ENCODE assay signal across 22 cellular contexts in genomic region chr6:101195581-101195980, GRCh38.
DNase-seq lines count a peak whose midpoint lies in the region; TF ChIP-seq lines count a peak whose summit lies in the region.
"Had no signal": no experiment of that assay in that cellular context is flagged by ENCODE, and none has a peak within 500 bp of the region (broad histone marks: within the 10 kb centered on the region; RNA-seq: fewer than 3 reads in every experiment).

No MANE protein-coding gene starts in this region.

- DNase-seq in COLO829 (ENCODE audit: low spot score) (peak; percentile 13), LHCN-M2 (ENCODE audit: low read depth) (peak; percentile 61), cardiac fibroblast (ENCODE audit: low read depth in 2 of 2) (peak; percentile 54 to 67), iris pigment epithelial cell (ENCODE audit: low read depth) (peak; percentile 41), T-helper 1 cell (no peak), dermis blood vessel endothelial cell (no peak), esophagus squamous epithelium (lab: John Stamatoyannopoulos, UW) (no peak)
- no peak for DNase-seq in activated CD4-positive, alpha-beta memory T cell treated with anti-CD3 and anti-CD28 coated beads, Interleukin-2, amount 10 ng/mL, durations not matched to agents 7 days and 5 days
- DNase-seq: activated CD8-positive, alpha-beta T cell treated with anti-CD3 and anti-CD28 coated beads for 36 hours; activated naive CD4-positive, alpha-beta T cell treated with anti-CD3 and anti-CD28 coated beads, Interleukin-2, amount 50 U/mL, for 16 hours; activated T-cell treated with anti-CD3 and anti-CD28 coated beads, Interleukin-2, amount 50 U/mL, for 48 hours; COR-L47; dorsolateral prefrontal cortex; natural killer cell; NCI-H146; Peyer's patch; stimulated activated CD4-positive, alpha-beta T cell treated with anti-CD3 and anti-CD28 coated beads, Interleukin-4, amount 100 ng/mL, for 4 hours had no signal

- no peak overlapping the region for H3K4me3 ChIP-seq in cardiac fibroblast (replicated peaks in 1 of 2; ENCODE audit: low read depth in 2 of 2, low read length in 2 of 2)
- H3K4me3 ChIP-seq in esophagus squamous epithelium: no peak overlapping the region
- H3K4me3 ChIP-seq: dorsolateral prefrontal cortex, hepatocyte, Peyer's patch, prostate gland, vagina had no signal

- H3K27ac ChIP-seq in esophagus squamous epithelium: no peak overlapping the region
- H3K27ac ChIP-seq: hepatocyte, Peyer's patch, prostate gland, vagina, VCaP had no signal

- no peaks in the 10 kb centered on the region for H3K9me3 Mint-ChIP-seq in activated CD4-positive, alpha-beta memory T cell treated with anti-CD3 and anti-CD28 coated beads, Interleukin-2, amount 10 ng/mL, durations not matched to agents 7 days and 5 days
- H3K9me3 Mint-ChIP-seq: activated CD8-positive, alpha-beta T cell treated with anti-CD3 and anti-CD28 coated beads for 36 hours; memory B cell had no signal

- no peak overlapping the region for H3K4me3 Mint-ChIP-seq in activated CD4-positive, alpha-beta memory T cell treated with anti-CD3 and anti-CD28 coated beads, Interleukin-2, amount 10 ng/mL, durations not matched to agents 7 days and 5 days
- H3K4me3 Mint-ChIP-seq: activated CD8-positive, alpha-beta T cell treated with anti-CD3 and anti-CD28 coated beads for 36 hours; memory B cell; natural killer cell had no signal

- TF ChIP-seq CTCF in cardiac fibroblast (IDR thresholded peaks at IDR 0.05; ENCODE audit: low read depth, low read length) (no peak), esophagus squamous epithelium (IDR thresholded peaks at IDR 0.05) (no peak)

- H3K36me3 ChIP-seq in esophagus squamous epithelium: no peaks in the 10 kb centered on the region
- H3K36me3 ChIP-seq: Peyer's patch, prostate gland, vagina had no signal

- intact Hi-C loops in esophagus squamous epithelium (cut with DNase I): no loop called here

- H3K4me1 ChIP-seq in esophagus squamous epithelium: no peaks in the 10 kb centered on the region
- H3K4me1 ChIP-seq: Peyer's patch, prostate gland, vagina had no signal

- H3K9me3 ChIP-seq in esophagus squamous epithelium: no peaks in the 10 kb centered on the region
- H3K9me3 ChIP-seq: Peyer's patch, prostate gland, vagina had no signal

- POLR2A ChIA-PET in activated CD4-positive, alpha-beta memory T cell treated with anti-CD3 and anti-CD28 coated beads, Interleukin-2, amount 10 ng/mL, durations not matched to agents 7 days and 5 days (lab: Charles Lee): no interaction called here

- H3K4me1 Mint-ChIP-seq in activated CD4-positive, alpha-beta memory T cell treated with anti-CD3 and anti-CD28 coated beads, Interleukin-2, amount 10 ng/mL, durations not matched to agents 7 days and 5 days: no peaks in the 10 kb centered on the region
- H3K4me1 Mint-ChIP-seq: memory B cell, natural killer cell had no signal

- CTCF ChIA-PET in activated CD4-positive, alpha-beta memory T cell treated with anti-CD3 and anti-CD28 coated beads, Interleukin-2, amount 10 ng/mL, durations not matched to agents 7 days and 5 days (lab: Charles Lee): no interaction called here

- H3K27me3 ChIP-seq in esophagus squamous epithelium: no peaks in the 10 kb centered on the region
- H3K27me3 ChIP-seq: dorsolateral prefrontal cortex, hepatocyte, Peyer's patch, vagina had no signal

- H3K27ac Mint-ChIP-seq in activated CD4-positive, alpha-beta memory T cell treated with anti-CD3 and anti-CD28 coated beads, Interleukin-2, amount 10 ng/mL, durations not matched to agents 7 days and 5 days: no peak overlapping the region
- H3K27ac Mint-ChIP-seq: activated CD8-positive, alpha-beta T cell treated with anti-CD3 and anti-CD28 coated beads for 36 hours; memory B cell; natural killer cell had no signal

- no peak for TF ChIP-seq POLR2A in esophagus squamous epithelium (IDR thresholded peaks at IDR 0.05)

- no peaks in the 10 kb centered on the region for H3K27me3 Mint-ChIP-seq in activated CD4-positive, alpha-beta memory T cell treated with anti-CD3 and anti-CD28 coated beads, Interleukin-2, amount 10 ng/mL, durations not matched to agents 7 days and 5 days
- H3K27me3 Mint-ChIP-seq: activated CD8-positive, alpha-beta T cell treated with anti-CD3 and anti-CD28 coated beads for 36 hours; memory B cell had no signal

- no peaks in the 10 kb centered on the region for H3K36me3 Mint-ChIP-seq in activated CD4-positive, alpha-beta memory T cell treated with anti-CD3 and anti-CD28 coated beads, Interleukin-2, amount 10 ng/mL, durations not matched to agents 7 days and 5 days (ENCODE audit: low read depth)
- H3K36me3 Mint-ChIP-seq: memory B cell, natural killer cell had no signal

Comparison
In these comparisons a context has a peak if more than half of its experiments do, and no peak if none do; other contexts are left out.
1. DNase-seq: peak in COLO829 (single experiment), LHCN-M2 (single experiment), cardiac fibroblast (2 of 2) and iris pigment epithelial cell (single experiment); none in activated CD4-positive, alpha-beta memory T cell treated with anti-CD3 and anti-CD28 coated beads, Interleukin-2, amount 10 ng/mL, durations not matched to agents 7 days and 5 days (single experiment), T-helper 1 cell (0 of 5), dermis blood vessel endothelial cell (single experiment) and esophagus squamous epithelium (single experiment).